ENCODE assay signal across 8 cellular contexts in genomic region chr19:6740589-6741348, GRCh38. TPM values are rescaled to one million over a fixed set of nuclear protein-coding genes. Genes with fewer than 3 reads are reported as not detected.
DNase-seq lines count a peak whose midpoint lies in the region; ATAC-seq, FAIRE-seq and TF ChIP-seq lines count a peak whose summit lies in the region.

No MANE protein-coding gene starts in this region.

- H3K9me3 Mint-ChIP-seq in naive thymus-derived CD8-positive, alpha-beta T cell, result no peaks in the 10 kb centered on the region

- H3K9me3 ChIP-seq in A673 (ENCODE audit: low read depth, low read length, poor library complexity, severe bottlenecking), result no peaks in the 10 kb centered on the region
- no peaks in the 10 kb centered on the region for H3K9me3 ChIP-seq in esophagus (ENCODE audit: control insufficient read depth in 2 of 2, insufficient read depth in 1 of 2, low read depth in 1 of 2, low read length in 1 of 2)

- BruUV-seq in A673 (replicated peaks; lab: Mats Ljungman, UMichigan), result no TSS peak

- FAIRE-seq in GM19239 (lab: Jason Lieb, UNC), result peak; percentile 83

- POLR2A ChIA-PET in A673 (lab: Charles Lee; ENCODE audit: low non-redundant PET), result no interaction called here
- POLR2A ChIA-PET in naive thymus-derived CD8-positive, alpha-beta T cell (lab: Charles Lee), result interaction anchor here (0.8 to 5.7 kb wide), 6 partner anchors 10 to 123 kb away, joined by 3 to 81 read pairs (median 4); partner anchors contain the start of genes SH2D3A and VAV1

- CTCF ChIA-PET in A673 (lab: Charles Lee), result interaction anchor here (0.5 kb wide), 1 partner anchor 542 kb away, joined by 11 read pairs; no protein-coding TSS in a partner anchor

- H3K36me3 ChIP-seq in A673 (ENCODE audit: insufficient read depth, low read length, poor library complexity, severe bottlenecking) (peaks cover 34% of the 10 kb centered on the region), esophagus (ENCODE audit: control insufficient read depth in 2 of 2, insufficient read depth in 2 of 2, low read length in 1 of 2) (peaks cover 5 to 19% of the 10 kb centered on the region in 2 donors)

- H3K36me3 Mint-ChIP-seq in naive thymus-derived CD8-positive, alpha-beta T cell, result peaks cover 0 to 6% (median 2%) of the 10 kb centered on the region in 3 donors

- peak overlapping the region; percentile 64 to 95 (median 79) for H3K4me3 Mint-ChIP-seq in naive thymus-derived CD8-positive, alpha-beta T cell

- intact Hi-C loops in A673 (cut with micrococcal nuclease; ENCODE audit: unreplicated experiment), result no loop called here

- no peak for TF ChIP-seq CTCF in A673 (conservative IDR thresholded peaks at IDR 0.05; ENCODE audit: low read depth, low read length)

- peaks cover 19 to 48% (median 42%) of the 10 kb centered on the region in 4 donors for H3K4me1 Mint-ChIP-seq in naive thymus-derived CD8-positive, alpha-beta T cell

- peak overlapping the region in 6 of 10 donors; percentile 8 to 86 (median 66) for H3K27ac Mint-ChIP-seq in naive thymus-derived CD8-positive, alpha-beta T cell

- H3K4me1 ChIP-seq in A673 (ENCODE audit: insufficient read depth, low read length, poor library complexity, severe bottlenecking), result peaks cover 48% of the 10 kb centered on the region
- H3K4me1 ChIP-seq in esophagus (ENCODE audit: control insufficient read depth in 2 of 2, insufficient read depth in 2 of 2, low read length in 1 of 2), result peaks cover 0 to 11% of the 10 kb centered on the region in 2 donors

- H3K27ac ChIP-seq in A673 (ENCODE audit: low read depth, low read length, poor library complexity, severe bottlenecking) (peak overlapping the region; percentile 82), esophagus (ENCODE audit: low read depth in 2 of 2, low read length in 1 of 2) (peak overlapping the region; percentile 90 to 97)

- 3% methylated on average over 35 to 46 of the region's 46 CpGs for WGBS in esophagus, 2 donors

- DNase-seq in A673 (ENCODE audit: low spot score), result no peak
- no peak for DNase-seq in GM19239 (ENCODE audit: insufficient read length, low spot score)
- peak; percentile 36 for DNase-seq in UCSD-AML1 (lab: John Stamatoyannopoulos, UW; ENCODE audit: unreplicated experiment)
- peak in 1 of 10 donors; percentile 23 for DNase-seq in naive thymus-derived CD8-positive, alpha-beta T cell
- no peak for DNase-seq in GM19240 (ENCODE audit: insufficient read length, low spot score)

- ATAC-seq in naive thymus-derived CD8-positive, alpha-beta T cell, result no peak
- ATAC-seq in HG03521 (IDR thresholded peaks at IDR 0.05; ENCODE audit: unreplicated experiment) (no peak), GM18867 (IDR thresholded peaks at IDR 0.05; ENCODE audit: unreplicated experiment) (no peak)

- H3K4me3 ChIP-seq in A673 (ENCODE audit: low read depth, low read length, poor library complexity, severe bottlenecking) (peak overlapping the region; percentile 89), esophagus (ENCODE audit: low read depth in 1 of 2, low read length in 2 of 2) (peak overlapping the region; percentile 85 to 89)

- no peaks in the 10 kb centered on the region for H3K27me3 ChIP-seq in A673 (replicated peaks; ENCODE audit: insufficient read depth, low read depth, low read length, poor library complexity)
- H3K27me3 ChIP-seq in esophagus (ENCODE audit: control insufficient read depth in 1 of 2, insufficient read depth in 2 of 2, low read length in 2 of 2), result no peaks in the 10 kb centered on the region

- H3K27me3 Mint-ChIP-seq in naive thymus-derived CD8-positive, alpha-beta T cell, result no peaks in the 10 kb centered on the region

RNA-seq across cellular contexts. Expression of gene TRIP10, which starts 1.3 kb away (rescaled TPM):
- 70.2 and 79.2 TPM in 2 replicates for total RNA-seq in A673 (2021)
- polyA plus RNA-seq in esophagus, result 100 to 1,000 TPM; 191 to 519 TPM
- total RNA-seq in naive thymus-derived CD8-positive, alpha-beta T cell, result 1 to 10 TPM; 4.5 to 5.3 TPM
- polyA plus RNA-seq in naive thymus-derived CD8-positive, alpha-beta T cell, result 1 to 10 TPM in 1 of 3 donors, under 1 TPM in 2; 0.64 to 1.0 (median 0.97) TPM

RNA-seq across cellular contexts. Expression of gene GPR108, which starts 3.4 kb away (rescaled TPM):
- 36.4 and 37.4 TPM in 2 replicates for total RNA-seq in A673 (2021)
- 10 to 100 TPM; 55.8 to 93.8 TPM for polyA plus RNA-seq in esophagus
- 10 to 100 TPM; 56.8 to 58.3 TPM for total RNA-seq in naive thymus-derived CD8-positive, alpha-beta T cell
- 10 to 100 TPM; 51.0 to 77.1 (median 58.0) TPM for polyA plus RNA-seq in naive thymus-derived CD8-positive, alpha-beta T cell

RNA-seq across cellular contexts. Expression of gene C3, which starts 20.3 kb away (rescaled TPM):
- total RNA-seq in A673 (2021), result 1.8 TPM in 2 replicates
- polyA plus RNA-seq in esophagus, result 100 to 1,000 TPM in 1 of 2 donors, 10 to 100 TPM in 1; 25.6 to 137 TPM
- 1 to 10 TPM in 1 of 2 experiments, under 1 TPM in 1; 0.80 to 2.4 TPM for total RNA-seq in naive thymus-derived CD8-positive, alpha-beta T cell
- polyA plus RNA-seq in naive thymus-derived CD8-positive, alpha-beta T cell, result not detected

RNA-seq across cellular contexts. Expression of gene SH2D3A, which starts 26.5 kb away (rescaled TPM):
- total RNA-seq in A673 (2021), result 0.95 and 1.7 TPM in 2 replicates
- polyA plus RNA-seq in esophagus, result 10 to 100 TPM; 29.6 to 48.7 TPM
- 10 to 100 TPM; 45.8 to 46.5 TPM for total RNA-seq in naive thymus-derived CD8-positive, alpha-beta T cell
- 10 to 100 TPM; 23.0 to 47.3 (median 35.7) TPM for polyA plus RNA-seq in naive thymus-derived CD8-positive, alpha-beta T cell

RNA-seq across cellular contexts. Expression of gene VAV1, which starts 31.7 kb away (rescaled TPM):
- 51.6 and 54.9 TPM in 2 replicates for total RNA-seq in A673 (2021)
- 1 to 10 TPM; 1.3 to 8.4 TPM for polyA plus RNA-seq in esophagus
- total RNA-seq in naive thymus-derived CD8-positive, alpha-beta T cell, result 10 to 100 TPM; 79.5 to 85.0 TPM
- 10 to 100 TPM; 18.7 to 27.9 (median 19.9) TPM for polyA plus RNA-seq in naive thymus-derived CD8-positive, alpha-beta T cell

Comparison
In these comparisons a context has a peak if more than half of its experiments do, and no peak if none do; other contexts are left out.
1. RNA of gene TRIP10, which starts 1.3 kb away (total RNA-seq): 70.2 to 79.2 TPM in A673; 4.5 to 5.3 TPM in naive thymus-derived CD8-positive, alpha-beta T cell; every median in the first group is over 10 times any median in the second.